In genomic region chr6:119083007-119083406, GRCh38 we compare ENCODE assay signal across 21 cellular contexts. TPM values are rescaled to one million over a fixed set of nuclear protein-coding genes. Genes with fewer than 3 reads are reported as not detected.
A peak's percentile ranks its signal among the peaks of the same experiment; 100 is the strongest.
DNase-seq lines count a peak whose midpoint lies in the region; ATAC-seq, FAIRE-seq and TF ChIP-seq lines count a peak whose summit lies in the region.
"Had no signal": no experiment of that assay in that cellular context is flagged by ENCODE, and none has a peak within 500 bp of the region (broad histone marks: within the 10 kb centered on the region; RNA-seq: fewer than 3 reads in every experiment).

No MANE protein-coding gene starts in this region.

- no TSS peak for BruUV-seq in HepG2 (replicated peaks; lab: Mats Ljungman, UMichigan)

- H3K14ac ChIP-seq in trophoblast cell (ENCODE audit: low read length): no peak overlapping the region

- H3K4me3 ChIP-seq in HepG2 (replicated peaks in 1 of 3; ENCODE audit: insufficient read depth in 1 of 3, low read depth in 2 of 3, low read length in 3 of 3): no peak overlapping the region
- H3K4me3 ChIP-seq in right lobe of liver: no peak overlapping the region
- no peak overlapping the region for H3K4me3 ChIP-seq in trophoblast cell (ENCODE audit: low read depth, low read length)
- H3K4me3 ChIP-seq: BLaER1, GM23338 had no signal

- H3K79me2 ChIP-seq in HepG2 (ENCODE audit: insufficient read depth, low read length): no peaks in the 10 kb centered on the region
- H3K79me2 ChIP-seq in trophoblast cell (ENCODE audit: control insufficient read depth, insufficient read depth, low read length, poor library complexity): no peaks in the 10 kb centered on the region

- H3K18ac ChIP-seq in trophoblast cell (ENCODE audit: low read length): no peak overlapping the region

- no peak overlapping the region for H2BK120ac ChIP-seq in trophoblast cell (ENCODE audit: insufficient read depth, low read length, poor library complexity)

- DNase-seq in HepG2 (ENCODE audit: low spot score) (no peak), right lobe of liver (no peak), OCI-M1 (lab: John Stamatoyannopoulos, UW) (peak; percentile 31), erythroblast (lab: John Stamatoyannopoulos, UW) (peak; percentile 11 to 12), trophoblast cell (no peak)
- DNase-seq: Caco-2; CD4-positive, CD25-positive, alpha-beta regulatory T cell; CD8-positive, alpha-beta T cell; DMS153; DND-41; H9; HFFc6 had no signal

- no peak overlapping the region for H2AK5ac ChIP-seq in trophoblast cell (ENCODE audit: low read length)

- H2BK5ac ChIP-seq in trophoblast cell (ENCODE audit: low read depth, low read length, poor library complexity): no peak overlapping the region

- H3K9ac ChIP-seq in HepG2 (ENCODE audit: insufficient read depth, low read depth, low read length) (no peak overlapping the region), trophoblast cell (ENCODE audit: low read length) (no peak overlapping the region)
- H3K9ac ChIP-seq: BLaER1 had no signal

- POLR2A ChIA-PET in HepG2 (lab: Yijun Ruan, JAX): no interaction called here

- TF ChIP-seq POLR2A in HepG2 (IDR thresholded peaks at IDR 0.05; ENCODE audit: insufficient read depth in 1 of 2, low read depth in 2 of 2, low read length in 2 of 2): no peak
- TF ChIP-seq POLR2A in right lobe of liver (IDR thresholded peaks at IDR 0.05): no peak
- TF ChIP-seq POLR2A in erythroblast (IDR thresholded peaks at IDR 0.05; ENCODE audit: low read length): no peak

- no peaks in the 10 kb centered on the region for H3K36me3 ChIP-seq in HepG2 (replicated peaks in 1 of 2; ENCODE audit: control insufficient read depth in 1 of 2, insufficient read depth in 2 of 2, low read length in 2 of 2)
- H3K36me3 ChIP-seq in right lobe of liver: no peaks in the 10 kb centered on the region
- peaks cover 0 to 2% of the 10 kb centered on the region in 2 experiments for H3K36me3 ChIP-seq in trophoblast cell (ENCODE audit: control insufficient read depth in 1 of 2, insufficient read depth in 2 of 2, low read length in 2 of 2)
- H3K36me3 ChIP-seq: BLaER1 had no signal

- H4K91ac ChIP-seq in trophoblast cell (ENCODE audit: low read depth, low read length): no peak overlapping the region

- H3K9me3 ChIP-seq in HepG2 (ENCODE audit: low read length) (peaks cover 30% of the 10 kb centered on the region), right lobe of liver (no peaks in the 10 kb centered on the region), trophoblast cell (ENCODE audit: insufficient read depth, low read depth, low read length) (peaks cover 17% of the 10 kb centered on the region)

- CTCF ChIA-PET in HepG2 (lab: Yijun Ruan, JAX; ENCODE audit: low intra/inter-chr PET ratio, low total read pairs): no interaction called here

- H3K23ac ChIP-seq in trophoblast cell (ENCODE audit: low read length): no peak overlapping the region

- no peak overlapping the region for H3K27ac ChIP-seq in HepG2 (ENCODE audit: extremely low read length, insufficient read depth, low read length)
- no peak overlapping the region for H3K27ac ChIP-seq in right lobe of liver
- H3K27ac ChIP-seq in trophoblast cell (ENCODE audit: low read depth, low read length): no peak overlapping the region
- H3K27ac ChIP-seq: BLaER1, C4-2B had no signal

- no peak overlapping the region for H4K12ac ChIP-seq in trophoblast cell (ENCODE audit: low read depth, low read length)

- no peak for TF ChIP-seq CTCF in HepG2 (CRISPR knock-in tag; IDR thresholded peaks at IDR 0.05)
- no peak for TF ChIP-seq CTCF in right lobe of liver (IDR thresholded peaks at IDR 0.05)

- no peak for TF ChIP-seq RAD21 in HepG2 (CRISPR knock-in tag; IDR thresholded peaks at IDR 0.05)

- no peak for FAIRE-seq in HepG2 (lab: Jason Lieb, UNC)
- FAIRE-seq: G401.6, GM12892, GM19239 had no signal

- no peaks in the 10 kb centered on the region for H4K20me1 ChIP-seq in HepG2 (ENCODE audit: insufficient read depth, low read length)
- H4K20me1 ChIP-seq: BLaER1 had no signal

- intact Hi-C loops in HepG2 (cut with micrococcal nuclease; ENCODE audit: unreplicated experiment): no loop called here
- intact Hi-C loops in right lobe of liver (cut with DNase I): no loop called here

- ATAC-seq in HepG2: no peak
- ATAC-seq in right lobe of liver: no peak
- no peak for ATAC-seq in GM21423 (IDR thresholded peaks at IDR 0.05; ENCODE audit: unreplicated experiment)
- ATAC-seq in HG03520 (IDR thresholded peaks at IDR 0.05; ENCODE audit: unreplicated experiment): no peak
- ATAC-seq: CD8-positive, alpha-beta T cell; GM23338; HCT116 had no signal

- no peak for TF ChIP-seq EP300 in HepG2 (IDR thresholded peaks at IDR 0.05; ENCODE audit: low read depth in 2 of 2, low read length in 2 of 2)
- TF ChIP-seq EP300 in HepG2 (CRISPR knock-in tag; IDR thresholded peaks at IDR 0.05; ENCODE audit: borderline replicate concordance): no peak

- in situ Hi-C loops in HepG2 (cut with HindIII; ENCODE audit: extremely low pct_ligation_motif_present, low pct_unique_long_range_greater_than_20kb): no loop called here

- H3K27me3 ChIP-seq in HepG2 (ENCODE audit: control insufficient read depth in 1 of 2, insufficient read depth in 2 of 2, low read length in 2 of 2) (peaks cover 0 to 23% of the 10 kb centered on the region in 2 experiments; a peak in 4 of 5 replicates), right lobe of liver (no peaks in the 10 kb centered on the region), trophoblast cell (ENCODE audit: insufficient read depth, low read length) (no peaks in the 10 kb centered on the region)

- H3K4ac ChIP-seq in trophoblast cell (ENCODE audit: low read depth, low read length): no peak overlapping the region

- WGBS in HepG2 (ENCODE audit: low lambda C conversion rate): 56% methylated on average over 5 of the region's 5 CpGs
- WGBS in right lobe of liver (ENCODE audit: insufficient coverage, low coverage, low lambda C conversion rate, missing lambda C conversion rate): no CpG with 5 or more reads among the region's 5 CpGs
- no CpG with 5 or more reads among the region's 5 CpGs for WGBS in trophoblast cell (ENCODE audit: extremely low coverage, insufficient coverage, insufficient read length)

- H3K4me2 ChIP-seq in HepG2 (ENCODE audit: low read depth, low read length) (no peak overlapping the region), trophoblast cell (ENCODE audit: low read length) (no peak overlapping the region)
- H3K4me2 ChIP-seq: BLaER1, GM23338 had no signal

- no peaks in the 10 kb centered on the region for H3K79me1 ChIP-seq in trophoblast cell (ENCODE audit: low read length)

- H2BK12ac ChIP-seq in trophoblast cell (ENCODE audit: low read length): no peak overlapping the region

- H2AFZ ChIP-seq in HepG2 (ENCODE audit: low read length) (no peak overlapping the region), trophoblast cell (ENCODE audit: insufficient read depth, low read length, poor library complexity) (no peak overlapping the region)
- H2AFZ ChIP-seq: GM23338 had no signal

- H4K8ac ChIP-seq in trophoblast cell (ENCODE audit: low read depth, low read length): no peak overlapping the region

- peaks cover 12% of the 10 kb centered on the region for H3K4me1 ChIP-seq in HepG2 (ENCODE audit: insufficient read depth, low read length)
- H3K4me1 ChIP-seq in right lobe of liver: no peaks in the 10 kb centered on the region
- peaks cover 0 to 2% of the 10 kb centered on the region in 2 experiments for H3K4me1 ChIP-seq in trophoblast cell (ENCODE audit: control insufficient read depth in 1 of 2, insufficient read depth in 2 of 2, low read length in 2 of 2)

TF ChIP-seq in HepG2, 621 proteins besides CTCF, POLR2A, EP300 and RAD21 (continues in another document):
- 0 out of 2 replicates have a peak, but pooled peaks have one; percentile 36 for TF ChIP-seq SETDB1 (CRISPR knock-in tag; IDR thresholded peaks at IDR 0.05; ENCODE audit: borderline replicate concordance)
- no peak for TF ChIP-seq KAT8 (CRISPR knock-in tag; IDR thresholded peaks at IDR 0.05)
- peak; percentile 82 for TF ChIP-seq ZFP36 (IDR thresholded peaks at IDR 0.05; ENCODE audit: borderline replicate concordance, low read depth, low read length, partially characterized antibody)
- TF ChIP-seq THRA (CRISPR knock-in tag; IDR thresholded peaks at IDR 0.05; ENCODE audit: borderline replicate concordance): no peak

RNA-seq across cellular contexts. Expression of gene FAM184A, which starts 4.5 kb away (rescaled TPM):
- 16.0 and 18.0 TPM in 2 replicates for total RNA-seq in HepG2 (2016; rRNA removed; fragmentation: Illumina TruSeq; extraction: Trizol)
- total RNA-seq in HepG2 (2016; cell fraction: cytosol; rRNA removed; fragmentation: Illumina TruSeq; extraction: Trizol; ENCODE audit: low read depth): 4.4 and 5.4 TPM in 2 replicates
- 16.1 and 16.7 TPM in 2 replicates for total RNA-seq in HepG2 (2016; cell fraction: insoluble cytoplasmic fraction; rRNA removed; fragmentation: Illumina TruSeq; extraction: Trizol)
- 7.8 and 11.8 TPM in 2 replicates for total RNA-seq in HepG2 (2016; cell fraction: membrane; rRNA removed; fragmentation: Illumina TruSeq; extraction: Trizol)
- 29.6 and 31.1 TPM in 2 replicates for total RNA-seq in HepG2 (2016; cell fraction: nucleus; rRNA removed; fragmentation: Illumina TruSeq; extraction: Trizol)
- polyA plus RNA-seq in HepG2 (2011; rRNA removed): 6.5 and 7.0 TPM in 2 replicates
- polyA plus RNA-seq in HepG2 (2011; cell fraction: cytosol; rRNA removed): 2.1 and 3.1 TPM in 2 replicates
- 4.9 and 7.2 TPM in 2 replicates for polyA plus RNA-seq in HepG2 (2011; cell fraction: nucleus; rRNA removed)
- polyA plus RNA-seq in HepG2 (2012): 6.3 and 6.4 TPM in 2 replicates
- polyA plus RNA-seq in HepG2 (2016; cell fraction: cytosol; fragmentation: Illumina TruSeq; extraction: Trizol; ENCODE audit: low read depth): 2.1 and 2.3 TPM in 2 replicates
- 14.2 and 15.0 TPM in 2 replicates for polyA plus RNA-seq in HepG2 (2016; cell fraction: insoluble cytoplasmic fraction; fragmentation: Illumina TruSeq; extraction: Trizol; ENCODE audit: low read depth)
- 4.0 and 5.0 TPM in 2 replicates for polyA plus RNA-seq in HepG2 (2016; cell fraction: membrane; fragmentation: Illumina TruSeq; extraction: Trizol; ENCODE audit: low read depth)
- 23.3 and 27.1 TPM in 2 replicates for polyA plus RNA-seq in HepG2 (2016; cell fraction: nucleus; fragmentation: Illumina TruSeq; extraction: Trizol; ENCODE audit: insufficient read depth, low read depth)
- polyA minus RNA-seq in HepG2 (2011; rRNA and poly(A)+ RNA removed; ENCODE audit: low replicate concordance): 1.5 TPM in 1 of 2 replicates, not detected in the other
- polyA minus RNA-seq in HepG2 (2011; cell fraction: cytosol; rRNA and poly(A)+ RNA removed): 2.9 and 3.9 TPM in 2 replicates
- polyA minus RNA-seq in HepG2 (2011; cell fraction: nucleus; rRNA and poly(A)+ RNA removed): 17.5 and 24.4 TPM in 2 replicates
- total RNA-seq in right lobe of liver: 1 to 10 TPM; 2.5 to 5.0 (median 3.2) TPM
- polyA plus RNA-seq in trophoblast cell (2013): 5.4 and 6.4 TPM in 2 replicates
- total RNA-seq: HFFc6 had no signal

Comparison
In these comparisons a context has a peak if more than half of its experiments do, and no peak if none do; other contexts are left out.
1. DNase-seq: peak in OCI-M1 (single experiment) and erythroblast (2 of 2); none in HepG2 (single experiment), right lobe of liver (0 of 3) and trophoblast cell (0 of 2).